In the genomic region with DNA sequence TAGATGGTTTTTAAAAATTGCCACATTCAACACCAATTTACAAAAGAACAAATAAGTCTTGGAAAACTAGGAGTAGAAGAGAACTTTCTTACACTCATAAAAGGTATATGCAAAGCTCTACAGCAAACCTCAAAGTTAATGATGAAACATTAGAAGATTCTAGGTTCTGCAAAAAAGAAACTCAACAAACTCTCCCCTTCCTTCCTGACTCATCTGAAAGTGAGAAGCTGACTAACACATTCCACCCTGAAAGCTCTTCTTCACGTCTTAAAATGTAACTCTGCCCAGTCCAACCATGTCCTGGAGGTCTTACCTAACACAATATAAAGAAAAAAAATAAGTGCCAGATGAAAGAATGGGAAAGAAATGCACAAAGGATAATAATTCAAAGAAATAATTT, we compare ENCODE assay signal across 12 cellular contexts.
DNase-seq lines count a peak whose midpoint lies in the region; ATAC-seq and TF ChIP-seq lines count a peak whose summit lies in the region.
"Had no signal": no experiment of that assay in that cellular context is flagged by ENCODE, and none has a peak within 500 bp of the region (broad histone marks: within the 10 kb centered on the region; RNA-seq: fewer than 3 reads in every experiment).

No MANE protein-coding gene starts in this region.

- H3K27ac Mint-ChIP-seq in osteocyte (ENCODE audit: unreplicated experiment), result no peak overlapping the region
- no peak overlapping the region for H3K27ac Mint-ChIP-seq in CD8-positive, alpha-beta memory T cell
- H3K27ac Mint-ChIP-seq: brain, H9, T-cell had no signal

- CTCF ChIA-PET in CD8-positive, alpha-beta memory T cell (lab: Charles Lee), result no interaction called here

- POLR2A ChIA-PET in CD8-positive, alpha-beta memory T cell (lab: Charles Lee), result no interaction called here

- H3K9me3 ChIP-seq in CD8-positive, alpha-beta memory T cell (ENCODE audit: low read length), result no peaks in the 10 kb centered on the region

- H3K27ac ChIP-seq in CD8-positive, alpha-beta memory T cell (ENCODE audit: low read depth, low read length), result no peak overlapping the region
- H3K27ac ChIP-seq: epithelial cell of prostate had no signal

- no peaks in the 10 kb centered on the region for H3K36me3 ChIP-seq in kidney epithelial cell (ENCODE audit: control insufficient read depth, insufficient read depth, low read length)
- H3K36me3 ChIP-seq in CD8-positive, alpha-beta memory T cell (ENCODE audit: insufficient read depth, low read length), result no peaks in the 10 kb centered on the region

- no peaks in the 10 kb centered on the region for H3K36me3 Mint-ChIP-seq in osteocyte (ENCODE audit: unreplicated experiment)
- no peaks in the 10 kb centered on the region for H3K36me3 Mint-ChIP-seq in CD8-positive, alpha-beta memory T cell
- H3K36me3 Mint-ChIP-seq: brain, T-cell had no signal

- TF ChIP-seq CTCF in kidney epithelial cell (IDR thresholded peaks at IDR 0.05; ENCODE audit: insufficient read depth, low read length, poor library complexity, severe bottlenecking), result no peak
- TF ChIP-seq CTCF in osteocyte (IDR thresholded peaks at IDR 0.05), result no peak

- H3K4me1 ChIP-seq in CD8-positive, alpha-beta memory T cell (ENCODE audit: insufficient read depth, low read length), result no peaks in the 10 kb centered on the region

- no peaks in the 10 kb centered on the region for H3K27me3 ChIP-seq in kidney epithelial cell (ENCODE audit: control insufficient read depth, insufficient read depth, low read length)
- H3K27me3 ChIP-seq in CD8-positive, alpha-beta memory T cell (ENCODE audit: insufficient read depth, low read length, poor library complexity, severe bottlenecking), result no peaks in the 10 kb centered on the region

- no peaks in the 10 kb centered on the region for H3K27me3 Mint-ChIP-seq in osteocyte (ENCODE audit: unreplicated experiment)
- peaks cover 4 to 7% of the 10 kb centered on the region in 2 donors for H3K27me3 Mint-ChIP-seq in CD8-positive, alpha-beta memory T cell

- no peak overlapping the region for H3K4me3 ChIP-seq in kidney epithelial cell (ENCODE audit: low read depth, low read length)
- H3K4me3 ChIP-seq in CD8-positive, alpha-beta memory T cell (ENCODE audit: low read length), result no peak overlapping the region

- peak; percentile 51 for ATAC-seq in GM18858 (IDR thresholded peaks at IDR 0.05; ENCODE audit: unreplicated experiment)
- ATAC-seq in HG02588 (IDR thresholded peaks at IDR 0.05; ENCODE audit: unreplicated experiment), result peak; percentile 71
- ATAC-seq: T-cell had no signal

- H3K9me3 Mint-ChIP-seq in osteocyte (ENCODE audit: unreplicated experiment), result peaks cover 7% of the 10 kb centered on the region
- H3K9me3 Mint-ChIP-seq in CD8-positive, alpha-beta memory T cell, result peaks cover 0 to 8% (median 1%) of the 10 kb centered on the region in 5 donors

- DNase-seq in M059J (ENCODE audit: low read depth) (peak; percentile 72), kidney epithelial cell (ENCODE audit: low read depth) (peak; percentile 55), osteocyte (ENCODE audit: extremely low spot score, unreplicated experiment) (no peak), DMS 273 (lab: John Stamatoyannopoulos, UW; ENCODE audit: unreplicated experiment) (no peak)
- no peak for DNase-seq in activated naive CD4-positive, alpha-beta T cell treated with Interleukin-2 at 50 U/mL for 16 hours
- DNase-seq in CD8-positive, alpha-beta memory T cell, result no peak
- DNase-seq: H9, T-cell had no signal

- no peak overlapping the region for H3K4me3 Mint-ChIP-seq in osteocyte (ENCODE audit: unreplicated experiment)
- no peak overlapping the region for H3K4me3 Mint-ChIP-seq in CD8-positive, alpha-beta memory T cell
- H3K4me3 Mint-ChIP-seq: brain, H9, T-cell had no signal

- H3K4me1 Mint-ChIP-seq in osteocyte (ENCODE audit: unreplicated experiment), result peaks cover 2% of the 10 kb centered on the region
- no peaks in the 10 kb centered on the region for H3K4me1 Mint-ChIP-seq in CD8-positive, alpha-beta memory T cell
- H3K4me1 Mint-ChIP-seq: T-cell had no signal

Comparison
In these comparisons a context has a peak if more than half of its experiments do, and no peak if none do; other contexts are left out.
1. DNase-seq: peak in M059J (single experiment) and kidney epithelial cell (single experiment); none in activated naive CD4-positive, alpha-beta T cell treated with Interleukin-2 at 50 U/mL for 16 hours (single experiment), osteocyte (single experiment), CD8-positive, alpha-beta memory T cell (0 of 5) and DMS 273 (single experiment).